ENCODE assay signal across 7 cellular contexts in the genomic region with DNA sequence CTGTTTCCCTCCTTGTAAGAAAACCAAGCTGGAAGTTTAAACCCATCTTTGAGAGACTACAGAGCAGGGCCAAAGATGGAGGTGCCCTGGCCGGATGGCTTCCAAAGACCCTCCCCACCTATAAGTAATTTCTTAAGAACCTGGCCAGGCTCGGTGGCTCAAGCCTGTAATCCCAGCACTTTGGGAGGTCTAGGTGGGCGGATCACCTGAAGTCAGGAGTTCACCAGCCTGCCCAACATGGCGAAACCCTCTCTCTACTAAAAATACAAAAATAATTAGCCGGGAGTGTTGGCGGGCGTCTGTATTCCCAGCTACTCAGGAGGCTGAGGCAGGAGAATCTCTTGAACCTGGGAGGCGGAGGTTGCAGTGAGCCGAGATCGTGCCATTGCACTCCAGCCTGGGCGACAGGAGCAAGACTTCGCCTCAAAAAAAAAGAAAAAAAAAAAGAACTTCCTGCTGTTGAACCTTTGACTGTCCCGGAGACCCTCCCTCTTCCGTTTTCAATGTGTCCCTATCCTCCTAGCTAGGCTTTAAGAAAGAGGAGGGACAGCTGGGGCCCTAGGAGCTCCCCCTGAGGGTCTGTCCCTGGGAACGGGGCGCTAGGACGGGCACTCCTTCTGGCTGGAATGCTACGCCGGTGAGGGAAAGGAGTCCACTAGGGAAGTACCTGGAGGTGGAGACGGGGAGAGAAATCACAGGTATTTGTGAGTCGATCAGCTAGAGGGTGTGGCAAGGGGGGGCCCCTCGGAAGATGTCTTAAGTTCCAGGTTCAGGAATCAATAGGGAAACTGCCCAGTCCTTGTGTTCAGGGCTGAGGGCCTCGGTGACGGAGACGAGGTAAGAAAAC. TPM values are rescaled to one million over a fixed set of nuclear protein-coding genes. Genes with fewer than 3 reads are reported as not detected.
DNase-seq lines count a peak whose midpoint lies in the region; ATAC-seq, FAIRE-seq and TF ChIP-seq lines count a peak whose summit lies in the region.

No MANE protein-coding gene starts in this region.

- H3K27ac ChIP-seq in SJCRH30 (peak overlapping the region; percentile 37), endothelial cell of umbilical vein (ENCODE audit: insufficient read depth, low read depth, low read length) (no peak overlapping the region), muscle layer of colon (ENCODE audit: low read depth, low read length) (peak overlapping the region; percentile 81)

- intact Hi-C loops in endothelial cell of umbilical vein (cut with micrococcal nuclease): loop anchor here (5.0 kb wide), 2 partner anchors 164 to 236 kb away; no protein-coding TSS in a partner anchor

- H3K4me1 ChIP-seq in SJCRH30 (no peaks in the 10 kb centered on the region), endothelial cell of umbilical vein (ENCODE audit: control insufficient read depth, extremely low read depth, insufficient read depth, low read length) (peaks cover 6% of the 10 kb centered on the region), muscle layer of colon (ENCODE audit: insufficient read depth, low read length) (peaks cover 12% of the 10 kb centered on the region)

- peak overlapping the region; percentile 95 for H3K4me2 ChIP-seq in endothelial cell of umbilical vein (ENCODE audit: insufficient read depth, low read length)

- peak; percentile 59 for FAIRE-seq in endothelial cell of umbilical vein (lab: Jason Lieb, UNC)

- no peak for TF ChIP-seq POLR2A in endothelial cell of umbilical vein (IDR thresholded peaks at IDR 0.05; ENCODE audit: low read depth, low read length)

- H3K9me3 ChIP-seq in SJCRH30 (replicated peaks): no peaks in the 10 kb centered on the region
- H3K9me3 ChIP-seq in endothelial cell of umbilical vein (replicated peaks; ENCODE audit: control insufficient read depth, insufficient read depth, low read length): no peaks in the 10 kb centered on the region
- no peaks in the 10 kb centered on the region for H3K9me3 ChIP-seq in muscle layer of colon (ENCODE audit: low read length)

- CTCF ChIA-PET in endothelial cell of umbilical vein (lab: Charles Lee): interaction anchor here (0.9 to 2.4 kb wide), 11 partner anchors 11 to 393 kb away, joined by 3 to 27 read pairs (median 5); partner anchors contain the start of genes CCDC107 and RMRP

- dilution Hi-C loops in endothelial cell of umbilical vein (cut with MboI; ENCODE audit: extremely low pct_ligation_motif_present, low sequenced_read_pairs): no loop called here

- TF ChIP-seq CTCF in endothelial cell of umbilical vein (IDR thresholded peaks at IDR 0.05; ENCODE audit: extremely low read depth in 1 of 2, insufficient read depth in 1 of 2, low read depth in 1 of 2, low read length in 2 of 2): no peak

- H3K27me3 ChIP-seq in SJCRH30: no peaks in the 10 kb centered on the region
- H3K27me3 ChIP-seq in endothelial cell of umbilical vein (ENCODE audit: control insufficient read depth in 2 of 2, insufficient read depth in 2 of 2, low read length in 2 of 2): peaks cover 0 to 2% of the 10 kb centered on the region in 2 experiments
- no peaks in the 10 kb centered on the region for H3K27me3 ChIP-seq in muscle layer of colon (ENCODE audit: control insufficient read depth in 1 of 2, insufficient read depth in 2 of 2, low read length in 2 of 2)

- peak overlapping the region; percentile 65 for H3K9ac ChIP-seq in endothelial cell of umbilical vein (replicated peaks; ENCODE audit: extremely low read depth, insufficient read depth, low read length)
- H3K9ac ChIP-seq in muscle layer of colon (ENCODE audit: low read length): peak overlapping the region; percentile 76

- peak overlapping the region; percentile 98 for H2AFZ ChIP-seq in endothelial cell of umbilical vein (ENCODE audit: low read depth, low read length)

- DNase-seq in SJCRH30 (peak; percentile 49 to 66), endothelial cell of umbilical vein (ENCODE audit: low read depth, low spot score) (no peak)
- no peak for DNase-seq in activated CD4-positive, CD25-positive, alpha-beta regulatory T cell (lab: John Stamatoyannopoulos, UW)

- H3K36me3 ChIP-seq in SJCRH30: no peaks in the 10 kb centered on the region
- H3K36me3 ChIP-seq in endothelial cell of umbilical vein (ENCODE audit: control insufficient read depth in 2 of 2, extremely low read depth in 1 of 2, insufficient read depth in 2 of 2, low read length in 2 of 2): no peaks in the 10 kb centered on the region
- no peaks in the 10 kb centered on the region for H3K36me3 ChIP-seq in muscle layer of colon (ENCODE audit: insufficient read depth, low read length)

- H3K9me1 ChIP-seq in endothelial cell of umbilical vein (replicated peaks; ENCODE audit: control insufficient read depth, extremely low read depth, insufficient read depth, low read length): no peaks in the 10 kb centered on the region

- no peaks in the 10 kb centered on the region for H3K79me2 ChIP-seq in endothelial cell of umbilical vein (ENCODE audit: control insufficient read depth, insufficient read depth, low read length)

- POLR2A ChIA-PET in endothelial cell of umbilical vein (lab: Charles Lee): no interaction called here

- H3K4me3 ChIP-seq in SJCRH30 (peak overlapping the region; percentile 65), endothelial cell of umbilical vein (replicated peaks in 1 of 3; ENCODE audit: insufficient read depth in 1 of 3, low read depth in 1 of 3, low read length in 3 of 3) (peak overlapping the region; percentile 39 to 80 (median 47)), muscle layer of colon (ENCODE audit: low read depth in 1 of 2, low read length in 2 of 2) (peak overlapping the region; percentile 56 to 65)

- ATAC-seq in GM18517 (IDR thresholded peaks at IDR 0.05; ENCODE audit: unreplicated experiment): peak; percentile 19
- ATAC-seq in HG03060 (IDR thresholded peaks at IDR 0.05; ENCODE audit: low read depth, unreplicated experiment): peak; percentile 8
- no peak for ATAC-seq in GM21576 (IDR thresholded peaks at IDR 0.05; ENCODE audit: unreplicated experiment)

- BruUV-seq in endothelial cell of umbilical vein (replicated peaks; lab: Mats Ljungman, UMichigan): TSS peak; percentile 59

- no peaks in the 10 kb centered on the region for H4K20me1 ChIP-seq in endothelial cell of umbilical vein (replicated peaks; ENCODE audit: control insufficient read depth, extremely low read depth, insufficient read depth, low read length)

RNA-seq across cellular contexts. Expression of gene SIT1, which starts 4.8 kb away (rescaled TPM):
- 0.13 TPM in 1 of 2 replicates, not detected in the other for total RNA-seq in SJCRH30 (2014; rRNA removed; shearing (Covaris generic))
- total RNA-seq in endothelial cell of umbilical vein: not detected in 2 replicates
- polyA plus RNA-seq in endothelial cell of umbilical vein: not detected in 2 replicates
- polyA plus RNA-seq in endothelial cell of umbilical vein (2011; cell fraction: cytosol; rRNA removed): not detected in 2 replicates
- polyA plus RNA-seq in endothelial cell of umbilical vein (2011; cell fraction: nucleus; rRNA removed): not detected in 2 replicates
- not detected in 2 replicates for polyA plus RNA-seq in endothelial cell of umbilical vein (2012)
- polyA minus RNA-seq in endothelial cell of umbilical vein: not detected in 2 replicates
- polyA minus RNA-seq in endothelial cell of umbilical vein (2011; cell fraction: cytosol; rRNA and poly(A)+ RNA removed): not detected
- polyA minus RNA-seq in endothelial cell of umbilical vein (2011; cell fraction: nucleus; rRNA and poly(A)+ RNA removed): not detected in 2 replicates

RNA-seq across cellular contexts. Expression of gene RMRP, which starts 11.9 kb away (rescaled TPM):
- total RNA-seq in SJCRH30 (2014; rRNA removed; shearing (Covaris generic)): 8,654 and 17,072 TPM in 2 replicates
- 19,118 and 22,385 TPM in 2 replicates for total RNA-seq in endothelial cell of umbilical vein
- polyA plus RNA-seq in endothelial cell of umbilical vein: 359 TPM in 1 of 2 replicates, not detected in the other
- polyA plus RNA-seq in endothelial cell of umbilical vein (2011; cell fraction: cytosol; rRNA removed): 152 and 264 TPM in 2 replicates
- 1,888 and 3,095 TPM in 2 replicates for polyA plus RNA-seq in endothelial cell of umbilical vein (2011; cell fraction: nucleus; rRNA removed)
- 57.2 and 135 TPM in 2 replicates for polyA plus RNA-seq in endothelial cell of umbilical vein (2012)
- polyA minus RNA-seq in endothelial cell of umbilical vein: 10,166 and 11,461 TPM in 2 replicates
- 76,809 TPM for polyA minus RNA-seq in endothelial cell of umbilical vein (2011; cell fraction: cytosol; rRNA and poly(A)+ RNA removed)
- 37,020 and 87,219 TPM in 2 replicates for polyA minus RNA-seq in endothelial cell of umbilical vein (2011; cell fraction: nucleus; rRNA and poly(A)+ RNA removed)

RNA-seq across cellular contexts. Expression of gene CCDC107, which starts 12.1 kb away (rescaled TPM):
- 6.1 and 6.6 TPM in 2 replicates for total RNA-seq in SJCRH30 (2014; rRNA removed; shearing (Covaris generic))
- 13.2 and 15.2 TPM in 2 replicates for total RNA-seq in endothelial cell of umbilical vein
- 16.0 and 18.8 TPM in 2 replicates for polyA plus RNA-seq in endothelial cell of umbilical vein
- 12.8 and 15.4 TPM in 2 replicates for polyA plus RNA-seq in endothelial cell of umbilical vein (2011; cell fraction: cytosol; rRNA removed)
- polyA plus RNA-seq in endothelial cell of umbilical vein (2011; cell fraction: nucleus; rRNA removed): 9.4 and 10.7 TPM in 2 replicates
- polyA plus RNA-seq in endothelial cell of umbilical vein (2012): 8.7 and 13.2 TPM in 2 replicates
- 4.0 and 9.7 TPM in 2 replicates for polyA minus RNA-seq in endothelial cell of umbilical vein
- 2.4 TPM for polyA minus RNA-seq in endothelial cell of umbilical vein (2011; cell fraction: cytosol; rRNA and poly(A)+ RNA removed)
- polyA minus RNA-seq in endothelial cell of umbilical vein (2011; cell fraction: nucleus; rRNA and poly(A)+ RNA removed): 1.6 TPM in 2 replicates

RNA-seq across cellular contexts. Expression of gene ARHGEF39, which starts 19.0 kb away (rescaled TPM):
- total RNA-seq in SJCRH30 (2014; rRNA removed; shearing (Covaris generic)): 10.5 and 11.9 TPM in 2 replicates
- total RNA-seq in endothelial cell of umbilical vein: 4.6 and 6.5 TPM in 2 replicates
- 4.0 and 4.7 TPM in 2 replicates for polyA plus RNA-seq in endothelial cell of umbilical vein
- polyA plus RNA-seq in endothelial cell of umbilical vein (2011; cell fraction: cytosol; rRNA removed): 3.4 and 4.2 TPM in 2 replicates
- 9.2 and 12.3 TPM in 2 replicates for polyA plus RNA-seq in endothelial cell of umbilical vein (2011; cell fraction: nucleus; rRNA removed)
- polyA plus RNA-seq in endothelial cell of umbilical vein (2012): 1.7 and 2.4 TPM in 2 replicates
- polyA minus RNA-seq in endothelial cell of umbilical vein: 3.1 and 6.5 TPM in 2 replicates
- polyA minus RNA-seq in endothelial cell of umbilical vein (2011; cell fraction: cytosol; rRNA and poly(A)+ RNA removed): 16.6 TPM
- 1.6 and 5.5 TPM in 2 replicates for polyA minus RNA-seq in endothelial cell of umbilical vein (2011; cell fraction: nucleus; rRNA and poly(A)+ RNA removed)

RNA-seq across cellular contexts. Expression of gene CD72, which starts 27.7 kb away (rescaled TPM):
- not detected in 2 replicates for total RNA-seq in SJCRH30 (2014; rRNA removed; shearing (Covaris generic))
- not detected in 2 replicates for total RNA-seq in endothelial cell of umbilical vein
- 0.39 TPM in 1 of 2 replicates, not detected in the other for polyA plus RNA-seq in endothelial cell of umbilical vein
- polyA plus RNA-seq in endothelial cell of umbilical vein (2011; cell fraction: cytosol; rRNA removed): 0.08 and 0.12 TPM in 2 replicates
- 0.37 and 1.3 TPM in 2 replicates for polyA plus RNA-seq in endothelial cell of umbilical vein (2011; cell fraction: nucleus; rRNA removed)
- polyA plus RNA-seq in endothelial cell of umbilical vein (2012): 0.34 TPM in 1 of 2 replicates, not detected in the other
- polyA minus RNA-seq in endothelial cell of umbilical vein: not detected in 2 replicates
- polyA minus RNA-seq in endothelial cell of umbilical vein (2011; cell fraction: cytosol; rRNA and poly(A)+ RNA removed): not detected
- polyA minus RNA-seq in endothelial cell of umbilical vein (2011; cell fraction: nucleus; rRNA and poly(A)+ RNA removed): not detected in 2 replicates

Comparison
In these comparisons a context has a peak if more than half of its experiments do, and no peak if none do; other contexts are left out.
1. DNase-seq: peak in SJCRH30 (2 of 2); none in endothelial cell of umbilical vein (single experiment) and activated CD4-positive, CD25-positive, alpha-beta regulatory T cell (0 of 4).
2. Peak in every context shown above with its lines, with median percentiles within 50 percentile points of each other: H3K4me3 ChIP-seq.